Comparison of ENCODE assay signal across 13 cellular contexts in the genomic region with DNA sequence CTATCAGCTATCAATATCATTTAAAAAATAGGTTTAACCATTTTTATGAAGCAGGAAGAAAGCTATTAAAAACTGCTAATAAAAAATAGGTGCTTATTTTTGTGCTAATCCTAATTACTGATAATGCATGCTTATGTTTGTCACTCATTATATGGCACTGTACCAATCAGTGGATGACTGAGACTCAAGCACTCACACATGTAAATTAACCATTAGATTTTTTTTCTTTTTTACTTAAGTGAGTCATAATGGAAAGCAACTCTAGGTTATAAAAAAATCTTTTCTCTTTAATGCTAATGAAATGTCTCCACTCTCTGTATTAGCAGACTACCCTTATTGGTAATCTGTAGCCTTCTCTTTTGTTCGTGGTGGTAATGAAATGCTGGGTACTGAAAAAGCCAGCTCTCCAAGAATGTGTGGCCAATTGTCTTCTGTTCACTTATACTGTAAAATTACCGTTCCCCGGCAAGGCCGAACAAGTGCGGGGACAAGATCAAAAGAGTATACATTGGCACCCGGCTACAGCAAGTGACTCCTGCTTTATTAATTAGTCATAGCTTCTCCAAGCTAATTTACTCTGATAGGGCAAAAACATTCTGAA.
A peak's percentile ranks its signal among the peaks of the same experiment; 100 is the strongest.
DNase-seq lines count a peak whose midpoint lies in the region; ATAC-seq and TF ChIP-seq lines count a peak whose summit lies in the region.
"Had no signal": no experiment of that assay in that cellular context is flagged by ENCODE, and none has a peak within 500 bp of the region (broad histone marks: within the 10 kb centered on the region; RNA-seq: fewer than 3 reads in every experiment).

No MANE protein-coding gene starts in this region.

- CTCF ChIA-PET in IMR-90 (lab: Yijun Ruan, JAX): no interaction called here
- CTCF ChIA-PET in RWPE1 (lab: Yijun Ruan, JAX): interaction anchor here (0.5 to 0.6 kb wide), 5 partner anchors 12 to 1314 kb away, joined by 3 to 6 read pairs (median 4); no protein-coding TSS in a partner anchor

- no peak overlapping the region for H3K9ac ChIP-seq in IMR-90 (ENCODE audit: low read depth, low read length)

- no peak overlapping the region for H2BK20ac ChIP-seq in IMR-90 (ENCODE audit: low read depth, low read length)

- DNase-seq in IMR-90: no peak
- peak; percentile 14 for DNase-seq in RWPE1 (ENCODE audit: low spot score)
- peak; percentile 48 for DNase-seq in epithelial cell of esophagus (ENCODE audit: low read depth)
- no peak for DNase-seq in gastrocnemius medialis
- DNase-seq in heart left ventricle: no peak
- no peak for DNase-seq in anterior cingulate cortex (lab: John Stamatoyannopoulos, UW)
- DNase-seq: activated naive CD4-positive, alpha-beta T cell; central memory CD4-positive, alpha-beta T cell; ovary; thyroid gland; WERI-Rb-1 had no signal

- H3K27ac ChIP-seq in IMR-90 (ENCODE audit: insufficient read depth, low read length) (no peak overlapping the region), RWPE1 (no peak overlapping the region), gastrocnemius medialis (peak overlapping the region; percentile 66 to 79 (median 73)), heart left ventricle (no peak overlapping the region)
- H3K27ac ChIP-seq: C4-2B, ovary, thyroid gland, WERI-Rb-1 had no signal

- no peak overlapping the region for H3K14ac ChIP-seq in IMR-90 (replicated peaks; ENCODE audit: low read depth, low read length)

- dilution Hi-C loops in IMR-90 (cut with HindIII; ENCODE audit: low sequenced_read_pairs, unreplicated experiment): no loop called here

- in situ Hi-C loops in IMR-90 (cut with MboI; ENCODE audit: low sequenced_read_pairs): no loop called here
- in situ Hi-C loops in gastrocnemius medialis (cut with MboI; ENCODE audit: low sequenced_read_pairs in 4 of 4): no loop called here

- no peak overlapping the region for H3K23ac ChIP-seq in IMR-90 (ENCODE audit: low read depth, low read length)

- intact Hi-C loops in IMR-90 (cut with micrococcal nuclease): no loop called here
- intact Hi-C loops in gastrocnemius medialis (cut with DNase I; ENCODE audit: low total_unique reads): no loop called here
- intact Hi-C loops in heart left ventricle (cut with DNase I): no loop called here

- WGBS in IMR-90 (ENCODE audit: extremely low coverage in 2 of 2, insufficient read length in 1 of 2), 2 experiments: no CpG with 5 or more reads among the region's 6 CpGs
- 92 to 95% (median 93%) methylated on average over 6 of the region's 6 CpGs for WGBS in heart left ventricle, 4 donors

- H3K27me3 ChIP-seq in IMR-90 (ENCODE audit: control insufficient read depth, insufficient read depth, low read length) (no peaks in the 10 kb centered on the region), gastrocnemius medialis (no peaks in the 10 kb centered on the region), heart left ventricle (no peaks in the 10 kb centered on the region)
- H3K27me3 ChIP-seq: ovary, thyroid gland had no signal

- 0 out of 2 replicates have a peak, but pooled peaks cover 4% of the 10 kb centered on the region for H3K9me1 ChIP-seq in IMR-90 (ENCODE audit: insufficient read depth, low read length)

- H3K9me3 ChIP-seq in IMR-90 (ENCODE audit: control insufficient read depth, insufficient read depth, low read length) (no peaks in the 10 kb centered on the region), gastrocnemius medialis (no peaks in the 10 kb centered on the region), heart left ventricle (no peaks in the 10 kb centered on the region)
- H3K9me3 ChIP-seq: ovary, thyroid gland had no signal

- BruUV-seq in IMR-90 (replicated peaks; lab: Mats Ljungman, UMichigan): no TSS peak

- H4K8ac ChIP-seq in IMR-90 (ENCODE audit: low read depth in 2 of 2, low read length in 2 of 2): no peak overlapping the region

- no peak for TF ChIP-seq CTCF in IMR-90 (conservative IDR thresholded peaks at IDR 0.05; ENCODE audit: low read depth, low read length)
- no peak for TF ChIP-seq CTCF in RWPE1 (conservative IDR thresholded peaks at IDR 0.05; ENCODE audit: low read depth)
- TF ChIP-seq CTCF in epithelial cell of esophagus (IDR thresholded peaks at IDR 0.05; ENCODE audit: insufficient read depth, low read depth, low read length, missing control alignments): no peak
- TF ChIP-seq CTCF in gastrocnemius medialis (IDR thresholded peaks at IDR 0.05 in 4 of 5, conservative IDR thresholded peaks at IDR 0.05 in 1 of 5): no peak
- TF ChIP-seq CTCF in heart left ventricle (IDR thresholded peaks at IDR 0.05): no peak

- no peak overlapping the region for H4K91ac ChIP-seq in IMR-90 (ENCODE audit: insufficient read depth, low read depth, low read length)

- H3K4me1 ChIP-seq in IMR-90 (ENCODE audit: control insufficient read depth, insufficient read depth, low read length): no peaks in the 10 kb centered on the region
- peaks cover 11 to 14% of the 10 kb centered on the region in 2 donors for H3K4me1 ChIP-seq in gastrocnemius medialis
- peaks cover 0 to 4% (median 0%) of the 10 kb centered on the region in 12 donors for H3K4me1 ChIP-seq in heart left ventricle
- H3K4me1 ChIP-seq: thyroid gland had no signal

- no peak for TF ChIP-seq RAD21 in IMR-90 (IDR thresholded peaks at IDR 0.05; ENCODE audit: low read length)

- H3K36me3 ChIP-seq in IMR-90 (ENCODE audit: control insufficient read depth, insufficient read depth, low read length) (no peaks in the 10 kb centered on the region), gastrocnemius medialis (no peaks in the 10 kb centered on the region), heart left ventricle (peaks cover 0 to 4% (median 0%) of the 10 kb centered on the region in 9 donors)
- H3K36me3 ChIP-seq: ovary, thyroid gland, WERI-Rb-1 had no signal

- H3K18ac ChIP-seq in IMR-90 (ENCODE audit: low read depth, low read length): no peak overlapping the region

- H3K4ac ChIP-seq in IMR-90 (ENCODE audit: low read depth, low read length): no peak overlapping the region

- no peak overlapping the region for H2BK15ac ChIP-seq in IMR-90 (ENCODE audit: low read depth, low read length)

- H3K79me1 ChIP-seq in IMR-90 (ENCODE audit: low read depth in 1 of 2, low read length in 2 of 2): no peaks in the 10 kb centered on the region

- no peak overlapping the region for H4K5ac ChIP-seq in IMR-90 (ENCODE audit: low read depth, low read length)

- H3K56ac ChIP-seq in IMR-90 (ENCODE audit: extremely low read depth, insufficient read depth, low read length): no peak overlapping the region

- H2BK5ac ChIP-seq in IMR-90 (ENCODE audit: low read depth, low read length, poor library complexity, severe bottlenecking): no peak overlapping the region

- H2AK5ac ChIP-seq in IMR-90 (ENCODE audit: low read depth, low read length): no peak overlapping the region

- ATAC-seq in IMR-90 (ENCODE audit: low read depth): no peak
- ATAC-seq in gastrocnemius medialis: peak; percentile 38 to 45
- no peak for ATAC-seq in heart left ventricle
- no peak for ATAC-seq in HG02852 (IDR thresholded peaks at IDR 0.05; ENCODE audit: unreplicated experiment)

- H3K4me2 ChIP-seq in IMR-90 (ENCODE audit: low read depth, low read length): no peak overlapping the region

- POLR2A ChIA-PET in IMR-90 (lab: Charles Lee; ENCODE audit: unreplicated experiment) (no interaction called here), RWPE1 (lab: Yijun Ruan, JAX; ENCODE audit: low non-redundant PET) (no interaction called here)

- no peak for TF ChIP-seq POLR2A in IMR-90 (IDR thresholded peaks at IDR 0.05; ENCODE audit: low read depth, low read length)
- TF ChIP-seq POLR2A in gastrocnemius medialis (IDR thresholded peaks at IDR 0.05): no peak
- TF ChIP-seq POLR2A in heart left ventricle (IDR thresholded peaks at IDR 0.05): no peak

- no peak overlapping the region for H2BK120ac ChIP-seq in IMR-90 (ENCODE audit: low read depth, low read length)

- peak overlapping the region; percentile 25 for H2AK9ac ChIP-seq in IMR-90 (replicated peaks; ENCODE audit: low read depth, low read length, poor library complexity)

- H2AFZ ChIP-seq in IMR-90 (replicated peaks; ENCODE audit: low read length, poor library complexity): no peak overlapping the region

- H4K20me1 ChIP-seq in IMR-90 (ENCODE audit: insufficient read depth, low read length): no peaks in the 10 kb centered on the region

- H3K4me3 ChIP-seq in IMR-90 (ENCODE audit: insufficient read depth, low read depth, low read length) (no peak overlapping the region), epithelial cell of esophagus (ENCODE audit: low read length) (no peak overlapping the region), gastrocnemius medialis (peak overlapping the region; percentile 18 to 45 (median 34)), heart left ventricle (no peak overlapping the region)
- H3K4me3 ChIP-seq: ovary, thyroid gland had no signal

TF ChIP-seq in IMR-90, 13 proteins besides CTCF, POLR2A, EP300 and RAD21 (continues in another document):
- TF ChIP-seq RCOR1 (IDR thresholded peaks at IDR 0.05; ENCODE audit: insufficient replicate concordance, low read length) (no peak), MAZ (IDR thresholded peaks at IDR 0.05; ENCODE audit: borderline replicate concordance, low read depth, low read length) (no peak), SMC3 (IDR thresholded peaks at IDR 0.05; ENCODE audit: low read depth, low read length) (no peak), CHD1 (IDR thresholded peaks at IDR 0.05; ENCODE audit: low read depth, low read length) (no peak), CEBPB (IDR thresholded peaks at IDR 0.05; ENCODE audit: low read depth, low read length) (no peak), MXI1 (IDR thresholded peaks at IDR 0.05; ENCODE audit: borderline replicate concordance, low read depth, low read length) (no peak), MAFK (IDR thresholded peaks at IDR 0.05; ENCODE audit: low read depth, low read length) (no peak), NFE2L2 (IDR thresholded peaks at IDR 0.05; ENCODE audit: low read depth, low read length) (no peak), BHLHE40 (IDR thresholded peaks at IDR 0.05; ENCODE audit: low read depth, low read length) (no peak), FOS (IDR thresholded peaks at IDR 0.05; ENCODE audit: low read depth, low read length) (no peak)
- TF ChIP-seq, protein P1, sequence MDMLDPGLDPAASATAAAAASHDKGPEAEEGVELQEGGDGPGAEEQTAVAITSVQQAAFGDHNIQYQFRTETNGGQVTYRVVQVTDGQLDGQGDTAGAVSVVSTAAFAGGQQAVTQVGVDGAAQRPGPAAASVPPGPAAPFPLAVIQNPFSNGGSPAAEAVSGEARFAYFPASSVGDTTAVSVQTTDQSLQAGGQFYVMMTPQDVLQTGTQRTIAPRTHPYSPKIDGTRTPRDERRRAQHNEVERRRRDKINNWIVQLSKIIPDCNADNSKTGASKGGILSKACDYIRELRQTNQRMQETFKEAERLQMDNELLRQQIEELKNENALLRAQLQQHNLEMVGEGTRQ (IDR thresholded peaks at IDR 0.05; ENCODE audit: low read depth, low read length): no peak

Comparison
In these comparisons a context has a peak if more than half of its experiments do, and no peak if none do; other contexts are left out.
1. ATAC-seq: peak in gastrocnemius medialis (2 of 2); none in IMR-90 (single experiment), heart left ventricle (0 of 4) and HG02852 (single experiment).
2. DNase-seq: peak in RWPE1 (single experiment) and epithelial cell of esophagus (single experiment); none in IMR-90 (single experiment), gastrocnemius medialis (0 of 2), heart left ventricle (0 of 5) and anterior cingulate cortex (0 of 58).
3. H3K27ac ChIP-seq: peak in gastrocnemius medialis (4 of 4); none in IMR-90 (single experiment), RWPE1 (single experiment) and heart left ventricle (0 of 12).
4. H3K4me3 ChIP-seq: peak in gastrocnemius medialis (4 of 4); none in IMR-90 (single experiment), epithelial cell of esophagus (single experiment) and heart left ventricle (0 of 12).